In genomic region chr16:74817851-74818250, GRCh38 we compare ENCODE assay signal across 1 cellular context.
TF ChIP-seq lines count a peak whose summit lies in the region.

No MANE protein-coding gene starts in this region.

TF ChIP-seq in GM23338, 12 proteins besides CTCF, POLR2A, EP300 and RAD21 (continued from another document):
- no peak for TF ChIP-seq ZNF462 (CRISPR knock-in tag; IDR thresholded peaks at IDR 0.05)
- TF ChIP-seq ETS1 (IDR thresholded peaks at IDR 0.05): no peak
- TF ChIP-seq EZH2phosphoT487 (IDR thresholded peaks at IDR 0.05; ENCODE audit: unreplicated experiment): no peak
- TF ChIP-seq NANOG (IDR thresholded peaks at IDR 0.05; ENCODE audit: borderline replicate concordance): no peak
- TF ChIP-seq STAT1 (IDR thresholded peaks at IDR 0.05; ENCODE audit: unreplicated experiment): no peak
TF ChIP-seq in GM23338: peak in this region for 0.
